In genomic region chr11:1011320-1011698, GRCh38 we compare ENCODE assay signal across 18 cellular contexts. TPM values are rescaled to one million over a fixed set of nuclear protein-coding genes. Genes with fewer than 3 reads are reported as not detected.
DNase-seq lines count a peak whose midpoint lies in the region; ATAC-seq, FAIRE-seq and TF ChIP-seq lines count a peak whose summit lies in the region.
"Had no signal": no experiment of that assay in that cellular context is flagged by ENCODE, and none has a peak within 500 bp of the region (broad histone marks: within the 10 kb centered on the region; RNA-seq: fewer than 3 reads in every experiment).

No MANE protein-coding gene starts in this region.

- H3K27me3 ChIP-seq in pancreas (no peaks in the 10 kb centered on the region), right atrium auricular region (no peaks in the 10 kb centered on the region)

- intact Hi-C loops in pancreas (cut with DNase I), result no loop called here

- ATAC-seq in pancreas, result peak; percentile 35 to 56 (median 53)
- no peak for ATAC-seq in HG03565 (IDR thresholded peaks at IDR 0.05; ENCODE audit: unreplicated experiment)

- TF ChIP-seq CTCF in pancreas (IDR thresholded peaks at IDR 0.05) (no peak), right atrium auricular region (IDR thresholded peaks at IDR 0.05) (no peak)

- H3K9me3 ChIP-seq in pancreas (no peaks in the 10 kb centered on the region), right atrium auricular region (no peaks in the 10 kb centered on the region)

- H3K4me1 ChIP-seq in pancreas (peaks cover 20 to 25% (median 22%) of the 10 kb centered on the region in 3 donors), right atrium auricular region (no peaks in the 10 kb centered on the region)

- peak overlapping the region; percentile 59 to 79 (median 62) for H3K27ac ChIP-seq in pancreas
- no peak overlapping the region for H3K27ac ChIP-seq in right atrium auricular region
- H3K27ac ChIP-seq: 22Rv1 had no signal

- WGBS in pancreas, 2 donors, result 26 to 41% methylated on average over 17 of the region's 17 CpGs

- H3K36me3 ChIP-seq in pancreas (peaks cover 3 to 20% (median 4%) of the 10 kb centered on the region in 3 donors), right atrium auricular region (peaks cover 63% of the 10 kb centered on the region)

- FAIRE-seq in pancreas (lab: Jason Lieb, UNC), result no peak

- DNase-seq in NCI-H1417 (lab: John Stamatoyannopoulos, UW) (peak; percentile 12 to 66 (median 37)), NCI-H1417 treated with DMSO at 0.1 percent for 48 hours (lab: John Stamatoyannopoulos, UW) (no peak), COLO668 (lab: John Stamatoyannopoulos, UW; ENCODE audit: unreplicated experiment) (peak; percentile 74), NCI-H510A treated with DMSO at 0.1 percent for 48 hours (lab: John Stamatoyannopoulos, UW) (peak; percentile 46), pancreas (peak; percentile 56 to 91 (median 79)), right atrium auricular region (ENCODE audit: low spot score) (no peak), NCI-H2227 treated with DMSO at 0.1 percent for 48 hours (lab: John Stamatoyannopoulos, UW) (no peak)
- DNase-seq: Calu3; CD4-positive, CD25-positive, alpha-beta regulatory T cell; DMS 273 treated with DMSO at 0.1 percent for 48 hours; HCEC 1CT had no signal

- H3K4me3 ChIP-seq in pancreas, result no peak overlapping the region
- no peak overlapping the region for H3K4me3 ChIP-seq in right atrium auricular region

RNA-seq across cellular contexts. Expression of gene MUC6, which starts 25.2 kb away (rescaled TPM):
- total RNA-seq in pancreas (10 to 100 TPM; 25.5 to 99.7 (median 92.2) TPM), right atrium auricular region (not detected)
- 100 to 1,000 TPM; 155 to 239 TPM for polyA plus RNA-seq in pancreas
- total RNA-seq: A673; CD4-positive, CD25-positive, alpha-beta regulatory T cell; Daoy; H4 had no signal
- polyA plus RNA-seq: BJ, IgD-negative memory B cell had no signal

Comparison
In these comparisons a context has a peak if more than half of its experiments do, and no peak if none do; other contexts are left out.
1. DNase-seq: peak in NCI-H1417 (3 of 3), COLO668 (single experiment), NCI-H510A treated with DMSO at 0.1 percent for 48 hours (single experiment) and pancreas (6 of 6); none in NCI-H1417 treated with DMSO at 0.1 percent for 48 hours (single experiment), right atrium auricular region (single experiment) and NCI-H2227 treated with DMSO at 0.1 percent for 48 hours (single experiment).
2. H3K27ac ChIP-seq: peak in pancreas (4 of 4); none in right atrium auricular region (0 of 2).
3. RNA of gene MUC6, which starts 25.2 kb away (total RNA-seq): 25.5 to 99.7 TPM in pancreas; not detected in right atrium auricular region; every median in the first group is over 10 times any median in the second.